10 cellular contexts compared by ENCODE assay signal in the genomic region with DNA sequence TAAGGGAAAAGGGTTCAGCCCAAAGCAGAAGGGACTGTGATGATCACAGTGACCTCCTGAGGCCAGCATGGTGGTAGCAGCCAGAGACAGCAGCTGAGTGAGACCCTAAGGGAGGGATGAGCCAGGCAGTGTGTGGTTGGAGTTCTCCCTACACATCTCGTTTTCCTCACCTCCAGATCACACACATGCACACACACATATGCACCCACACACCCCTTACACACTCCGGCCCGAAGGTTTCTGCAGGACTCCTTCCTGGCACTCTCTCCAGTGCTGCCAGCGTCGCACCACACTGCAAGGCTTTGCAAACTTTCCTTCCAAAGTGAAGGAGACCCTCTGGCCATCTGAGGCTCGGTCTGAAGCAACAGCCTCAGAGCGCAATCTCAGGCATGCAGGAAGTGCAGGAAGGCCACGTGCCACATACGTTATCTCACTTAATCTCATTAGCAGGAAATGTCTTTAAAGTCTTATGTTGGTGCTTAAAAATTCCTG. TPM values are rescaled to one million over a fixed set of nuclear protein-coding genes. Genes with fewer than 3 reads are reported as not detected.
A peak's percentile ranks its signal among the peaks of the same experiment; 100 is the strongest.
DNase-seq lines count a peak whose midpoint lies in the region; ATAC-seq, FAIRE-seq and TF ChIP-seq lines count a peak whose summit lies in the region.
"Had no signal": no experiment of that assay in that cellular context is flagged by ENCODE, and none has a peak within 500 bp of the region (broad histone marks: within the 10 kb centered on the region; RNA-seq: fewer than 3 reads in every experiment).

No MANE protein-coding gene starts in this region.

- CTCF ChIA-PET in H1 (lab: Charles Lee; ENCODE audit: partially characterized antibody) = interaction anchor here (0.7 to 38.2 kb wide), 18 partner anchors 8 to 401 kb away, joined by 3 to 731 read pairs (median 6); a partner anchor contains a TSS

- intact Hi-C loops in head of caudate nucleus (cut with DNase I) = no loop called here

- H2BK120ac ChIP-seq in H1 (replicated peaks; ENCODE audit: low read depth, low read length) = no peak overlapping the region

- peaks cover 0 to 5% of the 10 kb centered on the region in 2 experiments for H4K20me1 ChIP-seq in H1 (replicated peaks in 1 of 2; ENCODE audit: control insufficient read depth in 1 of 2, insufficient read depth in 2 of 2, low read length in 2 of 2)

- H2BK20ac ChIP-seq in H1 (ENCODE audit: low read length) = peak overlapping the region; percentile 62; the same call in 1 of the 2 replicates

- peak overlapping the region; percentile 63 for H4K91ac ChIP-seq in H1 (replicated peaks; ENCODE audit: insufficient read length, low read length)

- peak overlapping the region; percentile 98; the same call in 1 of the 2 replicates for H2BK15ac ChIP-seq in H1 (ENCODE audit: low read length)

- H3K4me2 ChIP-seq in H1 (ENCODE audit: insufficient read depth in 1 of 2, low read depth in 2 of 2, low read length in 2 of 2) = no peak overlapping the region; a peak in 1 of 4 replicates

- no peak overlapping the region for H3K23ac ChIP-seq in H1 (ENCODE audit: insufficient read length)

- peak overlapping the region; percentile 88; the same call in 1 of the 2 replicates for H3K18ac ChIP-seq in H1 (ENCODE audit: extremely low read depth, low read length)

- WGBS in H1 (ENCODE audit: extremely low coverage in 1 of 2, insufficient coverage in 1 of 2, insufficient read length in 1 of 2, insufficient replicate concordance in 2 of 2, low coverage in 1 of 2, low lambda C conversion rate in 2 of 2, missing lambda C conversion rate in 1 of 2), 2 experiments = 78% methylated on average over 9 of the region's 9 CpGs; no CpG with 5 or more reads in 1 of the 2 experiments

- no peak overlapping the region for H4K5ac ChIP-seq in H1 (ENCODE audit: insufficient read length, low read depth, low read length)

- no peaks in the 10 kb centered on the region for H3K36me3 Mint-ChIP-seq in osteocyte (ENCODE audit: unreplicated experiment)

- peak; percentile 97 for FAIRE-seq in H1 (lab: Jason Lieb, UNC)
- FAIRE-seq: RCC 7860 had no signal

- H3K9me3 ChIP-seq in H1 (ENCODE audit: insufficient read depth in 2 of 2, low read depth in 1 of 2, low read length in 1 of 2) = no peaks in the 10 kb centered on the region

- ATAC-seq in GM18907 (IDR thresholded peaks at IDR 0.05; ENCODE audit: unreplicated experiment) = no peak
- ATAC-seq in GM21423 (IDR thresholded peaks at IDR 0.05; ENCODE audit: unreplicated experiment) = no peak

- peak overlapping the region; percentile 85; the same call in 1 of the 2 replicates for H2BK12ac ChIP-seq in H1 (ENCODE audit: low read depth, low read length)

- no peak overlapping the region for H3K9ac ChIP-seq in H1 (replicated peaks in 1 of 4; ENCODE audit: extremely low read depth in 1 of 4, low read depth in 3 of 4, low read length in 3 of 4)

- H3K27me3 ChIP-seq in H1 (replicated peaks in 1 of 4; ENCODE audit: control insufficient read depth in 3 of 4, extremely low read depth in 1 of 4, insufficient read depth in 3 of 4, low read length in 3 of 4) = no peaks in the 10 kb centered on the region

- TF ChIP-seq POLR2A in H1 (IDR thresholded peaks at IDR 0.05; ENCODE audit: control extremely low read depth in 1 of 2, low read depth in 2 of 2, low read length in 2 of 2) = no peak

- no peaks in the 10 kb centered on the region for H3K27me3 Mint-ChIP-seq in osteocyte (ENCODE audit: unreplicated experiment)

- H3K79me2 ChIP-seq in H1 (ENCODE audit: control insufficient read depth in 1 of 2, insufficient read depth in 2 of 2, low read length in 2 of 2) = no peaks in the 10 kb centered on the region

- H3K27ac Mint-ChIP-seq in osteocyte (ENCODE audit: unreplicated experiment) = no peak overlapping the region

- H3K14ac ChIP-seq in H1 (ENCODE audit: insufficient read length) = no peak overlapping the region

- H2AFZ ChIP-seq in H1 (ENCODE audit: low read length) = 0 out of 2 replicates have a peak overlapping the region, but pooled peaks have one; percentile 47

- no peaks in the 10 kb centered on the region for H3K36me3 ChIP-seq in H1 (ENCODE audit: control insufficient read depth in 2 of 4, insufficient read depth in 4 of 4, low read length in 3 of 4)

- no peaks in the 10 kb centered on the region for H3K9me3 Mint-ChIP-seq in osteocyte (ENCODE audit: unreplicated experiment)

- peak overlapping the region; percentile 81 for H4K8ac ChIP-seq in H1 (ENCODE audit: extremely low read depth, insufficient read depth, low read length)

- H3K4me3 ChIP-seq in H1 (ENCODE audit: extremely low read depth in 1 of 4, insufficient read depth in 2 of 4, low read depth in 3 of 4, low read length in 4 of 4) = no peak overlapping the region

- peak overlapping the region; percentile 59 for H3K4ac ChIP-seq in H1 (replicated peaks; ENCODE audit: insufficient read length, low read depth, low read length)

- H2AK5ac ChIP-seq in H1 (ENCODE audit: low read depth, low read length) = no peak overlapping the region

- H3K23me2 ChIP-seq in H1 (ENCODE audit: low read depth, low read length) = peaks cover 6% of the 10 kb centered on the region

- no peak for TF ChIP-seq EP300 in H1 (IDR thresholded peaks at IDR 0.05; ENCODE audit: borderline replicate concordance in 1 of 2, low read depth in 2 of 2, low read length in 2 of 2)

- POLR2A ChIA-PET in H1 (lab: Charles Lee; ENCODE audit: partially characterized antibody) = interaction anchor here (0.6 to 4.8 kb wide), 5 partner anchors 10 to 112 kb away, joined by 3 to 16 read pairs (median 3); no protein-coding TSS in a partner anchor

- TF ChIP-seq CTCF in H1 (IDR thresholded peaks at IDR 0.05; ENCODE audit: control extremely low read depth in 1 of 3, insufficient read depth in 1 of 3, low read depth in 1 of 3, low read length in 3 of 3) = peak; percentile 57 to 83 (median 79)
- peak; percentile 24 for TF ChIP-seq CTCF in osteocyte (IDR thresholded peaks at IDR 0.05)

- peaks cover 0 to 27% (median 18%) of the 10 kb centered on the region in 4 experiments; a peak in 6 of 7 replicates for H3K4me1 ChIP-seq in H1 (replicated peaks in 1 of 4; ENCODE audit: control insufficient read depth in 3 of 4, insufficient read depth in 4 of 4, low read length in 3 of 4)

- peak; percentile 48 to 69 for TF ChIP-seq RAD21 in H1 (IDR thresholded peaks at IDR 0.05 in 1 of 2, conservative IDR thresholded peaks at IDR 0.05 in 1 of 2; ENCODE audit: low read depth in 2 of 2, low read length in 2 of 2)

- H3K79me1 ChIP-seq in H1 (ENCODE audit: low read depth, low read length) = no peaks in the 10 kb centered on the region

- no peak overlapping the region for H3K56ac ChIP-seq in H1 (replicated peaks; ENCODE audit: insufficient read length, low read depth, low read length)

- no peaks in the 10 kb centered on the region for H3K4me1 Mint-ChIP-seq in osteocyte (ENCODE audit: unreplicated experiment)

- no peak overlapping the region for H3K27ac ChIP-seq in H1 (ENCODE audit: low read depth, low read length)

- H3K4me3 Mint-ChIP-seq in osteocyte (ENCODE audit: unreplicated experiment) = no peak overlapping the region

- DNase-seq in NCI-H748 (lab: John Stamatoyannopoulos, UW; ENCODE audit: unreplicated experiment) (peak; percentile 20), NCI-H748 treated with DMSO at 0.1 percent for 48 hours (lab: John Stamatoyannopoulos, UW) (no peak), NCI-H1694 treated with DMSO at 0.1 percent for 48 hours (lab: John Stamatoyannopoulos, UW) (peak; percentile 73), H1 (ENCODE audit: low read depth in 1 of 2, low spot score in 2 of 2) (no peak), osteocyte (ENCODE audit: extremely low spot score, unreplicated experiment) (no peak), head of caudate nucleus (no peak)
- DNase-seq: stimulated activated naive CD4-positive, alpha-beta T cell treated with Interleukin-2 at 50 U/mL for 16 hours had no signal

- peak overlapping the region; percentile 83; the same call in 1 of the 2 replicates for H2BK5ac ChIP-seq in H1 (ENCODE audit: low read depth, low read length)

TF ChIP-seq in H1, 55 proteins besides CTCF, POLR2A, EP300 and RAD21:
- TF ChIP-seq SP2 (IDR thresholded peaks at IDR 0.05; ENCODE audit: low read length) = no peak

RNA-seq across cellular contexts. Expression of a gene that starts 26.9 kb away (rescaled TPM):
- 46.3 and 53.7 TPM in 2 replicates for total RNA-seq in H1 (2021; fragmentation: NEBNext Ultra II Directional; extraction: Animal tissue kit (Norgen Biotek cat#: 25700))
- polyA plus RNA-seq in H1 (2011; rRNA removed) = 34.0 and 47.5 TPM in 2 replicates
- polyA plus RNA-seq in H1 (2011; cell fraction: cytosol; rRNA removed) = 25.8 TPM
- 48.2 TPM for polyA plus RNA-seq in H1 (2011; cell fraction: nucleus; rRNA removed)
- 44.1 to 78.7 TPM (median 68.4 TPM) in 4 replicates for polyA plus RNA-seq in H1 (2012, experiment 1 of 2)
- polyA plus RNA-seq in H1 (2012, experiment 2 of 2) = 49.8 TPM
- polyA plus RNA-seq in H1 (2013, experiment 1 of 2) = 52.1 TPM
- polyA plus RNA-seq in H1 (2013, experiment 2 of 2) = 59.6 TPM
- polyA minus RNA-seq in H1 (2011; rRNA and poly(A)+ RNA removed) = 26.4 and 26.9 TPM in 2 replicates
- polyA minus RNA-seq in H1 (2011; cell fraction: cytosol; rRNA and poly(A)+ RNA removed) = 34.6 TPM
- polyA minus RNA-seq in H1 (2011; cell fraction: nucleus; rRNA and poly(A)+ RNA removed) = 44.5 TPM
- 137 and 159 TPM in 2 replicates for total RNA-seq in osteocyte

Comparison
In these comparisons a context has a peak if more than half of its experiments do, and no peak if none do; other contexts are left out.
1. DNase-seq: peak in NCI-H748 (single experiment) and NCI-H1694 treated with DMSO at 0.1 percent for 48 hours (single experiment); none in NCI-H748 treated with DMSO at 0.1 percent for 48 hours (single experiment), H1 (0 of 2), osteocyte (single experiment) and head of caudate nucleus (0 of 42).